ENCODE assay signal across 13 cellular contexts in the genomic region with DNA sequence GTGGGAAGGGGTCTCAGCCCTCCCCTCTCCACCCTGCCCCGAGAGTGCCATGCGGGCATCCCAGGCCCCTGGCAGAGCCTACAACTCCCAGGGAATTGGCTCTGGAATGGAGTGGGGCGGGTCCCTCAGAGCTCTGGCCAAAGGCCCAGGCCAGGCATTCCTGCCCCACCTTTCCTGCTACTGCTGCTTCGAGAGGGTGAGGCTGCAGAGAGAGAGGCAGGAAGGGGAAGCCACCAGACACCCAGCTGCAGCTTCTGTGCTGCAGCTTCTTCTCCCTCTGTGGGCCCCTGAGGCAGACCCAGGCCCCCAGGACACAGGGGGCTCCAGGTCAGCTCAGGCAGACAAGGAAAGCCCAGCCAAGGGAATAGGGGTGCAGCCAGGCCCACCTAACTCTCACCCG. TPM values are rescaled to one million over a fixed set of nuclear protein-coding genes. Genes with fewer than 3 reads are reported as not detected.
DNase-seq lines count a peak whose midpoint lies in the region; ATAC-seq, FAIRE-seq and TF ChIP-seq lines count a peak whose summit lies in the region.
"Had no signal": no experiment of that assay in that cellular context is flagged by ENCODE, and none has a peak within 500 bp of the region (broad histone marks: within the 10 kb centered on the region; RNA-seq: fewer than 3 reads in every experiment).

No MANE protein-coding gene starts in this region.

- no peak for TF ChIP-seq CTCF in body of pancreas (IDR thresholded peaks at IDR 0.05)
- no peak for TF ChIP-seq CTCF in left lung (IDR thresholded peaks at IDR 0.05)
- TF ChIP-seq CTCF in upper lobe of left lung (IDR thresholded peaks at IDR 0.05), result no peak

- H3K9me3 ChIP-seq in body of pancreas (no peaks in the 10 kb centered on the region), left lung (no peaks in the 10 kb centered on the region), upper lobe of left lung (no peaks in the 10 kb centered on the region)

- H3K4me1 ChIP-seq in body of pancreas (peaks cover 45% of the 10 kb centered on the region), left lung (peaks cover 19 to 58% of the 10 kb centered on the region in 2 donors), upper lobe of left lung (peaks cover 51 to 59% (median 55%) of the 10 kb centered on the region in 4 donors)

- TF ChIP-seq POLR2A in body of pancreas (IDR thresholded peaks at IDR 0.05) (no peak), upper lobe of left lung (IDR thresholded peaks at IDR 0.05) (no peak), GM12891 (IDR thresholded peaks at IDR 0.05; ENCODE audit: low read depth, low read length) (no peak)

- H3K36me3 ChIP-seq in body of pancreas (replicated peaks in 1 of 2; ENCODE audit: insufficient read depth in 1 of 2, low read depth in 2 of 2), result no peaks in the 10 kb centered on the region
- peaks cover 0 to 22% of the 10 kb centered on the region in 2 donors for H3K36me3 ChIP-seq in left lung
- peaks cover 0 to 32% (median 17%) of the 10 kb centered on the region in 4 donors for H3K36me3 ChIP-seq in upper lobe of left lung

- intact Hi-C loops in body of pancreas (cut with DNase I) (no loop called here), left lung (cut with DNase I) (no loop called here)

- H3K4me3 ChIP-seq in body of pancreas (no peak overlapping the region), left lung (no peak overlapping the region), upper lobe of left lung (no peak overlapping the region)

- no peak for FAIRE-seq in GM12891 (lab: Jason Lieb, UNC)

- H3K27me3 ChIP-seq in body of pancreas (no peaks in the 10 kb centered on the region), left lung (peaks cover 0 to 25% of the 10 kb centered on the region in 2 donors), upper lobe of left lung (no peaks in the 10 kb centered on the region)

- no peak for TF ChIP-seq EP300 in upper lobe of left lung (IDR thresholded peaks at IDR 0.05)

- H3K27ac ChIP-seq in body of pancreas, result no peak overlapping the region
- H3K27ac ChIP-seq in left lung, result peak overlapping the region; percentile 68 to 93
- peak overlapping the region; percentile 57 to 96 (median 94) for H3K27ac ChIP-seq in upper lobe of left lung

- peak; percentile 64 for DNase-seq in HT-29 (ENCODE audit: low spot score)
- DNase-seq in body of pancreas, result peak; percentile 28 to 53 (median 41)
- DNase-seq in left lung, result peak in 1 of 2 donors; percentile 70
- peak in 1 of 2 donors; percentile 69 for DNase-seq in upper lobe of left lung
- no peak for DNase-seq in GM12891 (ENCODE audit: insufficient read length, low spot score)
- DNase-seq in HUDEP-2 (lab: John Stamatoyannopoulos, UW; ENCODE audit: unreplicated experiment in 76 of 76), result no peak
- DNase-seq: activated CD4-positive, CD25-positive, alpha-beta regulatory T cell treated with anti-CD3 and anti-CD28 coated beads, Interleukin-2, amount 50 U/mL, for 72 hours; activated T-cell treated with anti-CD3 and anti-CD28 coated beads, Interleukin-2, amount 50 U/mL, for 72 hours; endodermal cell; NCI-H1417 had no signal

- WGBS in body of pancreas, 2 donors, result 46 to 88% methylated on average over 1 to 5 of the region's 5 CpGs
- WGBS in upper lobe of left lung, 2 donors, result 27 to 39% methylated on average over 4 to 5 of the region's 5 CpGs

- ATAC-seq in body of pancreas (no peak), left lung (peak; percentile 45), upper lobe of left lung (ENCODE audit: low FRiP score in 2 of 2) (peak in 1 of 2 donors; percentile 13), GM19023 (IDR thresholded peaks at IDR 0.05; ENCODE audit: unreplicated experiment) (no peak)
- ATAC-seq: activated T-cell treated with anti-CD3 and anti-CD28 coated beads, Interleukin-2, amount 50 U/mL, for 72 hours had no signal

TF ChIP-seq in GM12891, 5 proteins besides CTCF, POLR2A, EP300 and RAD21:
- TF ChIP-seq POU2F2 (IDR thresholded peaks at IDR 0.05; ENCODE audit: low read depth, low read length) (no peak), SPI1 (IDR thresholded peaks at IDR 0.05; ENCODE audit: low read depth, low read length) (no peak)

RNA-seq across cellular contexts. Expression of a gene that starts 2.7 kb away (rescaled TPM):
- total RNA-seq in HT-29 (2014; rRNA removed; shearing (Covaris generic)), result 13.2 and 14.9 TPM in 2 replicates
- 10 to 100 TPM; 30.3 to 48.5 TPM for total RNA-seq in body of pancreas
- 10 to 100 TPM; 45.4 to 74.4 TPM for total RNA-seq in left lung
- 100 to 1,000 TPM in 2 of 6 donors, 10 to 100 TPM in 4; 54.2 to 299 (median 66.9) TPM for total RNA-seq in upper lobe of left lung
- polyA plus RNA-seq in GM12891 (2012; ENCODE audit: low read depth, missing spikeins), result 0.04 TPM

RNA-seq across cellular contexts. Expression of a gene that starts 10.4 kb away (rescaled TPM):
- total RNA-seq in HT-29 (2014; rRNA removed; shearing (Covaris generic)), result 0.16 and 0.18 TPM in 2 replicates
- total RNA-seq in body of pancreas (not detected), left lung (under 1 TPM in 1 of 2 donors, not detected in 1; 0.23 TPM), upper lobe of left lung (1 to 10 TPM in 3 of 6 donors, under 1 TPM in 2, not detected in 1; 0.49 to 2.1 (median 1.2) TPM)
- not detected for polyA plus RNA-seq in GM12891 (2012; ENCODE audit: low read depth, missing spikeins)

RNA-seq across cellular contexts. Expression of a gene that starts 26.9 kb away (rescaled TPM):
- not detected in 2 replicates for total RNA-seq in HT-29 (2014; rRNA removed; shearing (Covaris generic))
- 1 to 10 TPM; 2.6 to 3.1 TPM for total RNA-seq in body of pancreas
- total RNA-seq in left lung, result under 1 TPM; 0.24 to 0.26 TPM
- total RNA-seq in upper lobe of left lung, result 1 to 10 TPM in 1 of 6 donors, under 1 TPM in 5; 0.10 to 4.2 (median 0.40) TPM
- not detected for polyA plus RNA-seq in GM12891 (2012; ENCODE audit: low read depth, missing spikeins)
- total RNA-seq: mesenteric fat pad, posterior vena cava had no signal

Comparison
In these comparisons a context has a peak if more than half of its experiments do, and no peak if none do; other contexts are left out.
1. DNase-seq: peak in HT-29 (single experiment) and body of pancreas (4 of 4); none in GM12891 (single experiment) and HUDEP-2 (0 of 76).
2. H3K27ac ChIP-seq: peak in left lung (2 of 2) and upper lobe of left lung (4 of 4); none in body of pancreas (0 of 4).